1 cellular context compared by ENCODE assay signal in the genomic region with DNA sequence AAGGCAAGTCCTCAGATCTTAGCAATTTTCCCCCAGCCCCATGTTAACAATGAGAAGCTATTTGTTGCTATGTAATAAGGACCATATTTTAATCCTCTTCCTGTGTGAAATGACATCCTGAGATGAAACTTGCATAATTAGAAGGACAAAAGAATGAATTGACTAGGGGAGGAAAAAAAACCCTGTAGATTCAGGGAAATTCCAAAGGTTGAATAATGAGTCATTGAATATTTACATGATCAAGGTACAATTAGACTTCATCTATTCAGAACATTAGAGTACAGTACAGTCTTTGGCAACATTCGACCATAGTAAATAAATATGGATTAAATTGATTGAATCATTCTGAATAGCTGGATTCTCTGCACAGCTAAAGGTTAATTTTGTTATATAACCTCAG.
TF ChIP-seq lines count a peak whose summit lies in the region.

No MANE protein-coding gene starts in this region.

TF ChIP-seq in HepG2, 621 proteins besides CTCF, POLR2A, EP300 and RAD21 (continued from another document and continues in another):
- TF ChIP-seq, protein P1, sequence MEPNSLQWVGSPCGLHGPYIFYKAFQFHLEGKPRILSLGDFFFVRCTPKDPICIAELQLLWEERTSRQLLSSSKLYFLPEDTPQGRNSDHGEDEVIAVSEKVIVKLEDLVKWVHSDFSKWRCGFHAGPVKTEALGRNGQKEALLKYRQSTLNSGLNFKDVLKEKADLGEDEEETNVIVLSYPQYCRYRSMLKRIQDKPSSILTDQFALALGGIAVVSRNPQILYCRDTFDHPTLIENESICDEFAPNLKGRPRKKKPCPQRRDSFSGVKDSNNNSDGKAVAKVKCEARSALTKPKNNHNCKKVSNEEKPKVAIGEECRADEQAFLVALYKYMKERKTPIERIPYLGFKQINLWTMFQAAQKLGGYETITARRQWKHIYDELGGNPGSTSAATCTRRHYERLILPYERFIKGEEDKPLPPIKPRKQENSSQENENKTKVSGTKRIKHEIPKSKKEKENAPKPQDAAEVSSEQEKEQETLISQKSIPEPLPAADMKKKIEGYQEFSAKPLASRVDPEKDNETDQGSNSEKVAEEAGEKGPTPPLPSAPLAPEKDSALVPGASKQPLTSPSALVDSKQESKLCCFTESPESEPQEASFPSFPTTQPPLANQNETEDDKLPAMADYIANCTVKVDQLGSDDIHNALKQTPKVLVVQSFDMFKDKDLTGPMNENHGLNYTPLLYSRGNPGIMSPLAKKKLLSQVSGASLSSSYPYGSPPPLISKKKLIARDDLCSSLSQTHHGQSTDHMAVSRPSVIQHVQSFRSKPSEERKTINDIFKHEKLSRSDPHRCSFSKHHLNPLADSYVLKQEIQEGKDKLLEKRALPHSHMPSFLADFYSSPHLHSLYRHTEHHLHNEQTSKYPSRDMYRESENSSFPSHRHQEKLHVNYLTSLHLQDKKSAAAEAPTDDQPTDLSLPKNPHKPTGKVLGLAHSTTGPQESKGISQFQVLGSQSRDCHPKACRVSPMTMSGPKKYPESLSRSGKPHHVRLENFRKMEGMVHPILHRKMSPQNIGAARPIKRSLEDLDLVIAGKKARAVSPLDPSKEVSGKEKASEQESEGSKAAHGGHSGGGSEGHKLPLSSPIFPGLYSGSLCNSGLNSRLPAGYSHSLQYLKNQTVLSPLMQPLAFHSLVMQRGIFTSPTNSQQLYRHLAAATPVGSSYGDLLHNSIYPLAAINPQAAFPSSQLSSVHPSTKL (CRISPR knock-in tag; IDR thresholded peaks at IDR 0.05): peak; percentile 68
- TF ChIP-seq SOX13 (IDR thresholded peaks at IDR 0.05) (no peak), SOX13 (CRISPR knock-in tag; conservative IDR thresholded peaks at IDR 0.05 in 1 of 2, IDR thresholded peaks at IDR 0.05 in 1 of 2) (peak in 1 of 2 experiments; percentile 86; a peak in 2 of 4 replicates), PITX1 (CRISPR knock-in tag; IDR thresholded peaks at IDR 0.05) (peak; percentile 31; the same call in 1 of the 2 replicates), MZF1 (CRISPR knock-in tag; IDR thresholded peaks at IDR 0.05; ENCODE audit: borderline replicate concordance) (no peak), ZNF256 (CRISPR knock-in tag; conservative IDR thresholded peaks at IDR 0.05) (no peak), ASH2L (IDR thresholded peaks at IDR 0.05; ENCODE audit: insufficient read length, low read depth, low read length) (no peak), FOXP1 (IDR thresholded peaks at IDR 0.05) (no peak), FOXP1 (CRISPR knock-in tag; IDR thresholded peaks at IDR 0.05) (peak; percentile 67; the same call in 1 of the 2 replicates), TGIF2 (CRISPR knock-in tag; IDR thresholded peaks at IDR 0.05) (no peak), ZNF138 (CRISPR knock-in tag; IDR thresholded peaks at IDR 0.05; ENCODE audit: low read depth) (no peak), NFYB (CRISPR knock-in tag; IDR thresholded peaks at IDR 0.05) (no peak), DPF2 (CRISPR knock-in tag; IDR thresholded peaks at IDR 0.05; ENCODE audit: borderline replicate concordance, low read depth) (0 out of 2 replicates have a peak, but pooled peaks have one; percentile 45), SMARCC2 (IDR thresholded peaks at IDR 0.05) (peak; percentile 63; the same call in 1 of the 2 replicates), CEBPG (CRISPR knock-in tag; IDR thresholded peaks at IDR 0.05) (peak; percentile 82), KDM3A (CRISPR knock-in tag; IDR thresholded peaks at IDR 0.05; ENCODE audit: low read depth) (no peak), WIZ (CRISPR knock-in tag; IDR thresholded peaks at IDR 0.05) (no peak), MED1 (CRISPR knock-in tag; IDR thresholded peaks at IDR 0.05) (peak; percentile 67), YEATS4 (CRISPR knock-in tag; IDR thresholded peaks at IDR 0.05; ENCODE audit: borderline replicate concordance) (no peak), ARNTL (CRISPR knock-in tag; IDR thresholded peaks at IDR 0.05) (no peak), ATM (IDR thresholded peaks at IDR 0.05; ENCODE audit: borderline replicate concordance) (peak; percentile 86; the same call in 1 of the 2 replicates), NFRKB (IDR thresholded peaks at IDR 0.05) (no peak), ZNF382 (CRISPR knock-in tag; IDR thresholded peaks at IDR 0.05; ENCODE audit: borderline replicate concordance) (no peak), SOX6 (IDR thresholded peaks at IDR 0.05) (no peak), SOX6 (CRISPR knock-in tag; IDR thresholded peaks at IDR 0.05) (peak; percentile 72; the same call in 1 of the 2 replicates), GATAD2A (CRISPR knock-in tag; IDR thresholded peaks at IDR 0.05) (peak; percentile 55; the same call in 1 of the 2 replicates)
- TF ChIP-seq, protein P2, sequence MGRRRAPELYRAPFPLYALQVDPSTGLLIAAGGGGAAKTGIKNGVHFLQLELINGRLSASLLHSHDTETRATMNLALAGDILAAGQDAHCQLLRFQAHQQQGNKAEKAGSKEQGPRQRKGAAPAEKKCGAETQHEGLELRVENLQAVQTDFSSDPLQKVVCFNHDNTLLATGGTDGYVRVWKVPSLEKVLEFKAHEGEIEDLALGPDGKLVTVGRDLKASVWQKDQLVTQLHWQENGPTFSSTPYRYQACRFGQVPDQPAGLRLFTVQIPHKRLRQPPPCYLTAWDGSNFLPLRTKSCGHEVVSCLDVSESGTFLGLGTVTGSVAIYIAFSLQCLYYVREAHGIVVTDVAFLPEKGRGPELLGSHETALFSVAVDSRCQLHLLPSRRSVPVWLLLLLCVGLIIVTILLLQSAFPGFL (CRISPR knock-in tag; IDR thresholded peaks at IDR 0.05): no peak
- TF ChIP-seq, protein P3, sequence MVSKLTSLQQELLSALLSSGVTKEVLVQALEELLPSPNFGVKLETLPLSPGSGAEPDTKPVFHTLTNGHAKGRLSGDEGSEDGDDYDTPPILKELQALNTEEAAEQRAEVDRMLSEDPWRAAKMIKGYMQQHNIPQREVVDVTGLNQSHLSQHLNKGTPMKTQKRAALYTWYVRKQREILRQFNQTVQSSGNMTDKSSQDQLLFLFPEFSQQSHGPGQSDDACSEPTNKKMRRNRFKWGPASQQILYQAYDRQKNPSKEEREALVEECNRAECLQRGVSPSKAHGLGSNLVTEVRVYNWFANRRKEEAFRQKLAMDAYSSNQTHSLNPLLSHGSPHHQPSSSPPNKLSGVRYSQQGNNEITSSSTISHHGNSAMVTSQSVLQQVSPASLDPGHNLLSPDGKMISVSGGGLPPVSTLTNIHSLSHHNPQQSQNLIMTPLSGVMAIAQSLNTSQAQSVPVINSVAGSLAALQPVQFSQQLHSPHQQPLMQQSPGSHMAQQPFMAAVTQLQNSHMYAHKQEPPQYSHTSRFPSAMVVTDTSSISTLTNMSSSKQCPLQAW (CRISPR knock-in tag; IDR thresholded peaks at IDR 0.05): no peak
- TF ChIP-seq, protein P4, sequence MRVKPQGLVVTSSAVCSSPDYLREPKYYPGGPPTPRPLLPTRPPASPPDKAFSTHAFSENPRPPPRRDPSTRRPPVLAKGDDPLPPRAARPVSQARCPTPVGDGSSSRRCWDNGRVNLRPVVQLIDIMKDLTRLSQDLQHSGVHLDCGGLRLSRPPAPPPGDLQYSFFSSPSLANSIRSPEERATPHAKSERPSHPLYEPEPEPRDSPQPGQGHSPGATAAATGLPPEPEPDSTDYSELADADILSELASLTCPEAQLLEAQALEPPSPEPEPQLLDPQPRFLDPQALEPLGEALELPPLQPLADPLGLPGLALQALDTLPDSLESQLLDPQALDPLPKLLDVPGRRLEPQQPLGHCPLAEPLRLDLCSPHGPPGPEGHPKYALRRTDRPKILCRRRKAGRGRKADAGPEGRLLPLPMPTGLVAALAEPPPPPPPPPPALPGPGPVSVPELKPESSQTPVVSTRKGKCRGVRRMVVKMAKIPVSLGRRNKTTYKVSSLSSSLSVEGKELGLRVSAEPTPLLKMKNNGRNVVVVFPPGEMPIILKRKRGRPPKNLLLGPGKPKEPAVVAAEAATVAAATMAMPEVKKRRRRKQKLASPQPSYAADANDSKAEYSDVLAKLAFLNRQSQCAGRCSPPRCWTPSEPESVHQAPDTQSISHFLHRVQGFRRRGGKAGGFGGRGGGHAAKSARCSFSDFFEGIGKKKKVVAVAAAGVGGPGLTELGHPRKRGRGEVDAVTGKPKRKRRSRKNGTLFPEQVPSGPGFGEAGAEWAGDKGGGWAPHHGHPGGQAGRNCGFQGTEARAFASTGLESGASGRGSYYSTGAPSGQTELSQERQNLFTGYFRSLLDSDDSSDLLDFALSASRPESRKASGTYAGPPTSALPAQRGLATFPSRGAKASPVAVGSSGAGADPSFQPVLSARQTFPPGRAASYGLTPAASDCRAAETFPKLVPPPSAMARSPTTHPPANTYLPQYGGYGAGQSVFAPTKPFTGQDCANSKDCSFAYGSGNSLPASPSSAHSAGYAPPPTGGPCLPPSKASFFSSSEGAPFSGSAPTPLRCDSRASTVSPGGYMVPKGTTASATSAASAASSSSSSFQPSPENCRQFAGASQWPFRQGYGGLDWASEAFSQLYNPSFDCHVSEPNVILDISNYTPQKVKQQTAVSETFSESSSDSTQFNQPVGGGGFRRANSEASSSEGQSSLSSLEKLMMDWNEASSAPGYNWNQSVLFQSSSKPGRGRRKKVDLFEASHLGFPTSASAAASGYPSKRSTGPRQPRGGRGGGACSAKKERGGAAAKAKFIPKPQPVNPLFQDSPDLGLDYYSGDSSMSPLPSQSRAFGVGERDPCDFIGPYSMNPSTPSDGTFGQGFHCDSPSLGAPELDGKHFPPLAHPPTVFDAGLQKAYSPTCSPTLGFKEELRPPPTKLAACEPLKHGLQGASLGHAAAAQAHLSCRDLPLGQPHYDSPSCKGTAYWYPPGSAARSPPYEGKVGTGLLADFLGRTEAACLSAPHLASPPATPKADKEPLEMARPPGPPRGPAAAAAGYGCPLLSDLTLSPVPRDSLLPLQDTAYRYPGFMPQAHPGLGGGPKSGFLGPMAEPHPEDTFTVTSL (CRISPR knock-in tag; IDR thresholded peaks at IDR 0.05; ENCODE audit: borderline replicate concordance): peak; percentile 64; the same call in 1 of the 2 replicates
- TF ChIP-seq, protein P5, sequence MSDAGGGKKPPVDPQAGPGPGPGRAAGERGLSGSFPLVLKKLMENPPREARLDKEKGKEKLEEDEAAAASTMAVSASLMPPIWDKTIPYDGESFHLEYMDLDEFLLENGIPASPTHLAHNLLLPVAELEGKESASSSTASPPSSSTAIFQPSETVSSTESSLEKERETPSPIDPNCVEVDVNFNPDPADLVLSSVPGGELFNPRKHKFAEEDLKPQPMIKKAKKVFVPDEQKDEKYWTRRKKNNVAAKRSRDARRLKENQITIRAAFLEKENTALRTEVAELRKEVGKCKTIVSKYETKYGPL (CRISPR knock-in tag; IDR thresholded peaks at IDR 0.05): peak; percentile 52; the same call in 1 of the 2 replicates
- TF ChIP-seq, protein P6, sequence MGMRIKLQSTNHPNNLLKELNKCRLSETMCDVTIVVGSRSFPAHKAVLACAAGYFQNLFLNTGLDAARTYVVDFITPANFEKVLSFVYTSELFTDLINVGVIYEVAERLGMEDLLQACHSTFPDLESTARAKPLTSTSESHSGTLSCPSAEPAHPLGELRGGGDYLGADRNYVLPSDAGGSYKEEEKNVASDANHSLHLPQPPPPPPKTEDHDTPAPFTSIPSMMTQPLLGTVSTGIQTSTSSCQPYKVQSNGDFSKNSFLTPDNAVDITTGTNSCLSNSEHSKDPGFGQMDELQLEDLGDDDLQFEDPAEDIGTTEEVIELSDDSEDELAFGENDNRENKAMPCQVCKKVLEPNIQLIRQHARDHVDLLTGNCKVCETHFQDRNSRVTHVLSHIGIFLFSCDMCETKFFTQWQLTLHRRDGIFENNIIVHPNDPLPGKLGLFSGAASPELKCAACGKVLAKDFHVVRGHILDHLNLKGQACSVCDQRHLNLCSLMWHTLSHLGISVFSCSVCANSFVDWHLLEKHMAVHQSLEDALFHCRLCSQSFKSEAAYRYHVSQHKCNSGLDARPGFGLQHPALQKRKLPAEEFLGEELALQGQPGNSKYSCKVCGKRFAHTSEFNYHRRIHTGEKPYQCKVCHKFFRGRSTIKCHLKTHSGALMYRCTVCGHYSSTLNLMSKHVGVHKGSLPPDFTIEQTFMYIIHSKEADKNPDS (CRISPR knock-in tag; IDR thresholded peaks at IDR 0.05): no peak
- TF ChIP-seq, protein P7, sequence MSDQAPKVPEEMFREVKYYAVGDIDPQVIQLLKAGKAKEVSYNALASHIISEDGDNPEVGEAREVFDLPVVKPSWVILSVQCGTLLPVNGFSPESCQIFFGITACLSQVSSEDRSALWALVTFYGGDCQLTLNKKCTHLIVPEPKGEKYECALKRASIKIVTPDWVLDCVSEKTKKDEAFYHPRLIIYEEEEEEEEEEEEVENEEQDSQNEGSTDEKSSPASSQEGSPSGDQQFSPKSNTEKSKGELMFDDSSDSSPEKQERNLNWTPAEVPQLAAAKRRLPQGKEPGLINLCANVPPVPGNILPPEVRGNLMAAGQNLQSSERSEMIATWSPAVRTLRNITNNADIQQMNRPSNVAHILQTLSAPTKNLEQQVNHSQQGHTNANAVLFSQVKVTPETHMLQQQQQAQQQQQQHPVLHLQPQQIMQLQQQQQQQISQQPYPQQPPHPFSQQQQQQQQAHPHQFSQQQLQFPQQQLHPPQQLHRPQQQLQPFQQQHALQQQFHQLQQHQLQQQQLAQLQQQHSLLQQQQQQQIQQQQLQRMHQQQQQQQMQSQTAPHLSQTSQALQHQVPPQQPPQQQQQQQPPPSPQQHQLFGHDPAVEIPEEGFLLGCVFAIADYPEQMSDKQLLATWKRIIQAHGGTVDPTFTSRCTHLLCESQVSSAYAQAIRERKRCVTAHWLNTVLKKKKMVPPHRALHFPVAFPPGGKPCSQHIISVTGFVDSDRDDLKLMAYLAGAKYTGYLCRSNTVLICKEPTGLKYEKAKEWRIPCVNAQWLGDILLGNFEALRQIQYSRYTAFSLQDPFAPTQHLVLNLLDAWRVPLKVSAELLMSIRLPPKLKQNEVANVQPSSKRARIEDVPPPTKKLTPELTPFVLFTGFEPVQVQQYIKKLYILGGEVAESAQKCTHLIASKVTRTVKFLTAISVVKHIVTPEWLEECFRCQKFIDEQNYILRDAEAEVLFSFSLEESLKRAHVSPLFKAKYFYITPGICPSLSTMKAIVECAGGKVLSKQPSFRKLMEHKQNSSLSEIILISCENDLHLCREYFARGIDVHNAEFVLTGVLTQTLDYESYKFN (CRISPR knock-in tag; conservative IDR thresholded peaks at IDR 0.05): peak; percentile 73
- TF ChIP-seq, protein P8, sequence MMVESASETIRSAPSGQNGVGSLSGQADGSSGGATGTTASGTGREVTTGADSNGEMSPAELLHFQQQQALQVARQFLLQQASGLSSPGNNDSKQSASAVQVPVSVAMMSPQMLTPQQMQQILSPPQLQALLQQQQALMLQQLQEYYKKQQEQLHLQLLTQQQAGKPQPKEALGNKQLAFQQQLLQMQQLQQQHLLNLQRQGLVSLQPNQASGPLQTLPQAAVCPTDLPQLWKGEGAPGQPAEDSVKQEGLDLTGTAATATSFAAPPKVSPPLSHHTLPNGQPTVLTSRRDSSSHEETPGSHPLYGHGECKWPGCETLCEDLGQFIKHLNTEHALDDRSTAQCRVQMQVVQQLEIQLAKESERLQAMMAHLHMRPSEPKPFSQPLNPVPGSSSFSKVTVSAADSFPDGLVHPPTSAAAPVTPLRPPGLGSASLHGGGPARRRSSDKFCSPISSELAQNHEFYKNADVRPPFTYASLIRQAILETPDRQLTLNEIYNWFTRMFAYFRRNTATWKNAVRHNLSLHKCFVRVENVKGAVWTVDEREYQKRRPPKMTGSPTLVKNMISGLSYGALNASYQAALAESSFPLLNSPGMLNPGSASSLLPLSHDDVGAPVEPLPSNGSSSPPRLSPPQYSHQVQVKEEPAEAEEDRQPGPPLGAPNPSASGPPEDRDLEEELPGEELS (CRISPR knock-in tag; IDR thresholded peaks at IDR 0.05): peak; percentile 65
